Comparison of ENCODE assay signal across 10 cellular contexts in genomic region chr5:76690704-76691469, GRCh38. TPM values are rescaled to one million over a fixed set of nuclear protein-coding genes. Genes with fewer than 3 reads are reported as not detected.
DNase-seq lines count a peak whose midpoint lies in the region; ATAC-seq and TF ChIP-seq lines count a peak whose summit lies in the region.
"Had no signal": no experiment of that assay in that cellular context is flagged by ENCODE, and none has a peak within 500 bp of the region (broad histone marks: within the 10 kb centered on the region; RNA-seq: fewer than 3 reads in every experiment).

No MANE protein-coding gene starts in this region.

- H3K4me1 Mint-ChIP-seq in activated T-helper 17 cell treated with anti-CD3 and anti-CD28 coated beads, Interleukin-2, amount 50 U/mL, for 72 hours: peaks cover 15% of the 10 kb centered on the region

- DNase-seq in HCEC 1CT (peak; percentile 50), foreskin fibroblast (peak; percentile 77 to 85), skeletal muscle cell (ENCODE audit: low read depth) (peak; percentile 66), DMS 273 (lab: John Stamatoyannopoulos, UW; ENCODE audit: unreplicated experiment) (no peak), NOMO-1 treated with dmso at 0.1 percent for 144 hours (lab: John Stamatoyannopoulos, UW; ENCODE audit: unreplicated experiment) (no peak)
- no peak for DNase-seq in activated CD4-positive, alpha-beta T cell treated with anti-CD3 and anti-CD28 coated beads, Interleukin-2, amount 50 U/mL, for 48 hours
- DNase-seq in effector memory CD4-positive, alpha-beta T cell: no peak
- DNase-seq: GF-D8, NCI-H345 had no signal

- peak overlapping the region; percentile 45 for H3K4me3 Mint-ChIP-seq in activated T-helper 17 cell treated with anti-CD3 and anti-CD28 coated beads, Interleukin-2, amount 50 U/mL, for 72 hours

- ATAC-seq in activated T-helper 17 cell treated with anti-CD3 and anti-CD28 coated beads, Interleukin-2, amount 50 U/mL, for 72 hours (replicated peaks): no peak

- no peaks in the 10 kb centered on the region for H3K27me3 ChIP-seq in effector memory CD4-positive, alpha-beta T cell (replicated peaks; ENCODE audit: control insufficient read depth, insufficient read depth, low read length, poor library complexity, severe bottlenecking)

- no peak overlapping the region for H3K27ac ChIP-seq in effector memory CD4-positive, alpha-beta T cell (ENCODE audit: insufficient read depth, low read length, poor library complexity, severe bottlenecking)

- H3K9me3 ChIP-seq in effector memory CD4-positive, alpha-beta T cell (ENCODE audit: control insufficient read depth, low read length): no peaks in the 10 kb centered on the region

- no peaks in the 10 kb centered on the region for H3K9me3 Mint-ChIP-seq in activated T-helper 17 cell treated with anti-CD3 and anti-CD28 coated beads, Interleukin-2, amount 50 U/mL, for 72 hours

- no peak for TF ChIP-seq CTCF in foreskin fibroblast (IDR thresholded peaks at IDR 0.05; ENCODE audit: low read depth, low read length)

- H3K36me3 Mint-ChIP-seq in activated T-helper 17 cell treated with anti-CD3 and anti-CD28 coated beads, Interleukin-2, amount 50 U/mL, for 72 hours (ENCODE audit: low read depth): peaks cover 89% of the 10 kb centered on the region

- H3K4me3 ChIP-seq in foreskin fibroblast (ENCODE audit: low read depth in 1 of 2, low read length in 2 of 2): no peak overlapping the region
- no peak overlapping the region for H3K4me3 ChIP-seq in skeletal muscle cell (ENCODE audit: low read depth, low read length)
- no peak overlapping the region for H3K4me3 ChIP-seq in effector memory CD4-positive, alpha-beta T cell (ENCODE audit: insufficient read depth, low read depth, low read length, poor library complexity, severe bottlenecking)

- peak overlapping the region; percentile 80 for H3K27ac Mint-ChIP-seq in activated T-helper 17 cell treated with anti-CD3 and anti-CD28 coated beads, Interleukin-2, amount 50 U/mL, for 72 hours

- no peaks in the 10 kb centered on the region for H3K27me3 Mint-ChIP-seq in activated T-helper 17 cell treated with anti-CD3 and anti-CD28 coated beads, Interleukin-2, amount 50 U/mL, for 72 hours

- H3K36me3 ChIP-seq in effector memory CD4-positive, alpha-beta T cell (ENCODE audit: control insufficient read depth, insufficient read depth, low read length): peaks cover 51% of the 10 kb centered on the region

- no peaks in the 10 kb centered on the region for H3K4me1 ChIP-seq in effector memory CD4-positive, alpha-beta T cell (ENCODE audit: control insufficient read depth, insufficient read depth, low read length, poor library complexity, severe bottlenecking)

RNA-seq across cellular contexts. Expression of gene F2R, which starts 25.0 kb away (rescaled TPM):
- total RNA-seq in activated T-helper 17 cell treated with anti-CD3 and anti-CD28 coated beads, Interleukin-2, amount 50 U/mL, for 72 hours: 10 to 100 TPM in 1 of 2 donors, 1 to 10 TPM in 1; 9.4 to 33.4 TPM

Comparison
In these comparisons a context has a peak if more than half of its experiments do, and no peak if none do; other contexts are left out.
1. DNase-seq: peak in HCEC 1CT (single experiment), foreskin fibroblast (2 of 2) and skeletal muscle cell (single experiment); none in activated CD4-positive, alpha-beta T cell treated with anti-CD3 and anti-CD28 coated beads, Interleukin-2, amount 50 U/mL, for 48 hours (0 of 2), effector memory CD4-positive, alpha-beta T cell (0 of 3), DMS 273 (single experiment) and NOMO-1 treated with dmso at 0.1 percent for 144 hours (single experiment).